ENCODE assay signal across 1 cellular context in genomic region chr1:21251773-21252471, GRCh38.
TF ChIP-seq lines count a peak whose summit lies in the region.

No MANE protein-coding gene starts in this region.

TF ChIP-seq in HepG2, 621 proteins besides CTCF, POLR2A, EP300 and RAD21 (continued from another document and continues in another):
- TF ChIP-seq, protein P1, sequence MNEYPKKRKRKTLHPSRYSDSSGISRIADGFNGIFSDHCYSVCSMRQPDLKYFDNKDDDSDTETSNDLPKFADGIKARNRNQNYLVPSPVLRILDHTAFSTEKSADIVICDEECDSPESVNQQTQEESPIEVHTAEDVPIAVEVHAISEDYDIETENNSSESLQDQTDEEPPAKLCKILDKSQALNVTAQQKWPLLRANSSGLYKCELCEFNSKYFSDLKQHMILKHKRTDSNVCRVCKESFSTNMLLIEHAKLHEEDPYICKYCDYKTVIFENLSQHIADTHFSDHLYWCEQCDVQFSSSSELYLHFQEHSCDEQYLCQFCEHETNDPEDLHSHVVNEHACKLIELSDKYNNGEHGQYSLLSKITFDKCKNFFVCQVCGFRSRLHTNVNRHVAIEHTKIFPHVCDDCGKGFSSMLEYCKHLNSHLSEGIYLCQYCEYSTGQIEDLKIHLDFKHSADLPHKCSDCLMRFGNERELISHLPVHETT (CRISPR knock-in tag; conservative IDR thresholded peaks at IDR 0.05): no peak
- TF ChIP-seq ZFY (CRISPR knock-in tag; IDR thresholded peaks at IDR 0.05) (0 out of 2 replicates have a peak, but pooled peaks have one; percentile 13), ZNF784 (CRISPR knock-in tag; IDR thresholded peaks at IDR 0.05; ENCODE audit: borderline replicate concordance) (0 out of 2 replicates have a peak, but pooled peaks have one; percentile 25), ZNF30 (CRISPR knock-in tag; IDR thresholded peaks at IDR 0.05) (no peak), RARG (CRISPR knock-in tag; IDR thresholded peaks at IDR 0.05; ENCODE audit: low read depth) (no peak), ZNF687 (CRISPR knock-in tag; IDR thresholded peaks at IDR 0.05) (no peak), ZNF607 (CRISPR knock-in tag; IDR thresholded peaks at IDR 0.05; ENCODE audit: borderline replicate concordance) (no peak), ZGPAT (CRISPR knock-in tag; IDR thresholded peaks at IDR 0.05) (peak; percentile 79), ZNF383 (CRISPR knock-in tag; IDR thresholded peaks at IDR 0.05; ENCODE audit: borderline replicate concordance) (no peak), ZNF629 (CRISPR knock-in tag; conservative IDR thresholded peaks at IDR 0.05) (no peak), ZSCAN31 (CRISPR knock-in tag; IDR thresholded peaks at IDR 0.05; ENCODE audit: low read depth) (peak; percentile 24; the same call in 1 of the 2 replicates), MZF1 (CRISPR knock-in tag; IDR thresholded peaks at IDR 0.05; ENCODE audit: borderline replicate concordance) (no peak), ZNF724P (CRISPR knock-in tag; IDR thresholded peaks at IDR 0.05; ENCODE audit: borderline replicate concordance) (no peak), ZNF12 (CRISPR knock-in tag; IDR thresholded peaks at IDR 0.05) (no peak), ZNF766 (CRISPR knock-in tag; IDR thresholded peaks at IDR 0.05; ENCODE audit: borderline replicate concordance) (no peak), USF2 (IDR thresholded peaks at IDR 0.05; ENCODE audit: low read depth, low read length) (peak; percentile 77; the same call in 1 of the 2 replicates), USF2 (CRISPR knock-in tag; IDR thresholded peaks at IDR 0.05; ENCODE audit: borderline replicate concordance) (peak; percentile 86; the same call in 1 of the 2 replicates), KAT2B (IDR thresholded peaks at IDR 0.05; ENCODE audit: borderline replicate concordance, low read depth, low read length) (no peak), ZNF569 (CRISPR knock-in tag; IDR thresholded peaks at IDR 0.05; ENCODE audit: borderline replicate concordance) (no peak), ZNF3 (CRISPR knock-in tag; IDR thresholded peaks at IDR 0.05) (no peak), ZSCAN25 (CRISPR knock-in tag; IDR thresholded peaks at IDR 0.05) (no peak), AGO1 (IDR thresholded peaks at IDR 0.05; ENCODE audit: low read depth, low read length, poor library complexity, severe bottlenecking) (no peak), KDM5B (CRISPR knock-in tag; IDR thresholded peaks at IDR 0.05; ENCODE audit: borderline replicate concordance) (no peak), KLF16 (CRISPR knock-in tag; IDR thresholded peaks at IDR 0.05) (peak in 1 of 2 experiments; percentile 79; a peak in 1 of 4 replicates), PPARG (CRISPR knock-in tag; conservative IDR thresholded peaks at IDR 0.05) (peak; percentile 46; the same call in 1 of the 2 replicates), ZEB1 (IDR thresholded peaks at IDR 0.05; ENCODE audit: insufficient replicate concordance, low read depth) (peak; percentile 98), ZNF44 (CRISPR knock-in tag; IDR thresholded peaks at IDR 0.05) (no peak), HNRNPH1 (optimal IDR thresholded peaks at IDR 0.05; ENCODE audit: low read depth, low read length) (no peak), ZNF264 (CRISPR knock-in tag; IDR thresholded peaks at IDR 0.05) (no peak), CERS6 (CRISPR knock-in tag; IDR thresholded peaks at IDR 0.05) (no peak), SNAPC4 (CRISPR knock-in tag; IDR thresholded peaks at IDR 0.05) (no peak), CENPX (CRISPR knock-in tag; IDR thresholded peaks at IDR 0.05) (no peak), ZNF530 (CRISPR knock-in tag; IDR thresholded peaks at IDR 0.05; ENCODE audit: low read depth) (no peak), FIP1L1 (IDR thresholded peaks at IDR 0.05; ENCODE audit: borderline replicate concordance, insufficient read depth, low read depth, low read length) (no peak), MED8 (CRISPR knock-in tag; IDR thresholded peaks at IDR 0.05; ENCODE audit: insufficient replicate concordance) (no peak), POLR2AphosphoS2 (IDR thresholded peaks at IDR 0.05; ENCODE audit: low read depth, low read length) (no peak), CHCHD3 (CRISPR knock-in tag; IDR thresholded peaks at IDR 0.05) (no peak), ZNF550 (CRISPR knock-in tag; IDR thresholded peaks at IDR 0.05; ENCODE audit: borderline replicate concordance) (no peak), WIZ (CRISPR knock-in tag; IDR thresholded peaks at IDR 0.05) (no peak)
- TF ChIP-seq, protein P2, sequence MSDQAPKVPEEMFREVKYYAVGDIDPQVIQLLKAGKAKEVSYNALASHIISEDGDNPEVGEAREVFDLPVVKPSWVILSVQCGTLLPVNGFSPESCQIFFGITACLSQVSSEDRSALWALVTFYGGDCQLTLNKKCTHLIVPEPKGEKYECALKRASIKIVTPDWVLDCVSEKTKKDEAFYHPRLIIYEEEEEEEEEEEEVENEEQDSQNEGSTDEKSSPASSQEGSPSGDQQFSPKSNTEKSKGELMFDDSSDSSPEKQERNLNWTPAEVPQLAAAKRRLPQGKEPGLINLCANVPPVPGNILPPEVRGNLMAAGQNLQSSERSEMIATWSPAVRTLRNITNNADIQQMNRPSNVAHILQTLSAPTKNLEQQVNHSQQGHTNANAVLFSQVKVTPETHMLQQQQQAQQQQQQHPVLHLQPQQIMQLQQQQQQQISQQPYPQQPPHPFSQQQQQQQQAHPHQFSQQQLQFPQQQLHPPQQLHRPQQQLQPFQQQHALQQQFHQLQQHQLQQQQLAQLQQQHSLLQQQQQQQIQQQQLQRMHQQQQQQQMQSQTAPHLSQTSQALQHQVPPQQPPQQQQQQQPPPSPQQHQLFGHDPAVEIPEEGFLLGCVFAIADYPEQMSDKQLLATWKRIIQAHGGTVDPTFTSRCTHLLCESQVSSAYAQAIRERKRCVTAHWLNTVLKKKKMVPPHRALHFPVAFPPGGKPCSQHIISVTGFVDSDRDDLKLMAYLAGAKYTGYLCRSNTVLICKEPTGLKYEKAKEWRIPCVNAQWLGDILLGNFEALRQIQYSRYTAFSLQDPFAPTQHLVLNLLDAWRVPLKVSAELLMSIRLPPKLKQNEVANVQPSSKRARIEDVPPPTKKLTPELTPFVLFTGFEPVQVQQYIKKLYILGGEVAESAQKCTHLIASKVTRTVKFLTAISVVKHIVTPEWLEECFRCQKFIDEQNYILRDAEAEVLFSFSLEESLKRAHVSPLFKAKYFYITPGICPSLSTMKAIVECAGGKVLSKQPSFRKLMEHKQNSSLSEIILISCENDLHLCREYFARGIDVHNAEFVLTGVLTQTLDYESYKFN (CRISPR knock-in tag; conservative IDR thresholded peaks at IDR 0.05): peak; percentile 98
- TF ChIP-seq, protein P3, sequence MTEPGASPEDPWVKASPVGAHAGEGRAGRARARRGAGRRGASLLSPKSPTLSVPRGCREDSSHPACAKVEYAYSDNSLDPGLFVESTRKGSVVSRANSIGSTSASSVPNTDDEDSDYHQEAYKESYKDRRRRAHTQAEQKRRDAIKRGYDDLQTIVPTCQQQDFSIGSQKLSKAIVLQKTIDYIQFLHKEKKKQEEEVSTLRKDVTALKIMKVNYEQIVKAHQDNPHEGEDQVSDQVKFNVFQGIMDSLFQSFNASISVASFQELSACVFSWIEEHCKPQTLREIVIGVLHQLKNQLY (CRISPR knock-in tag; IDR thresholded peaks at IDR 0.05): peak; percentile 76; the same call in 1 of the 2 replicates
